Comparison of ENCODE assay signal across 8 cellular contexts in the genomic region with DNA sequence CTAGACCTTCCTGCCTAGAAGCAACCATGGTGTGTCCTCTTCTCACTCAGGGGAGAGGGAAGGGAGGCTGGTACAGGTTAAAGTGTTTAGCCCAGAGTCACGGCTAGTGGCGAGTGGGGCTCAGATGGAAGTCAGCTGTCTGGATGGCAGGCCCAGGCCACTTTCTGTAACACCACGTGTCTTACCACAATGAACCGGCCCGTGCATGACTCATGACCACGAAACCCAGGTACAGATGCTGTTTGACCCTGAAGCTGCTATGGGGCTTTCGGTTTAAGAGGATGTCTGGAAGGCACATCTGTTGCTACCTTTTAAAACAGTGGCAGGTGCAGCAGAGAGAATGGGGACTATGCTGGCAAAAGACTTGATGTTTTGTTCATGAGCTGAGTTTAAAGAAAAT. TPM values are rescaled to one million over a fixed set of nuclear protein-coding genes. Genes with fewer than 3 reads are reported as not detected.
DNase-seq lines count a peak whose midpoint lies in the region; ATAC-seq, FAIRE-seq and TF ChIP-seq lines count a peak whose summit lies in the region.
"Had no signal": no experiment of that assay in that cellular context is flagged by ENCODE, and none has a peak within 500 bp of the region (broad histone marks: within the 10 kb centered on the region; RNA-seq: fewer than 3 reads in every experiment).

No MANE protein-coding gene starts in this region.

- H2BK15ac ChIP-seq in mesenchymal stem cell (ENCODE audit: low read depth, poor library complexity, severe bottlenecking) = no peak overlapping the region

- no peak overlapping the region for H2AFZ ChIP-seq in mesenchymal stem cell (ENCODE audit: low read depth, low read length)

- H3K27ac Mint-ChIP-seq in activated CD8-positive, alpha-beta T cell treated with anti-CD3 and anti-CD28 coated beads for 36 hours = peak overlapping the region; percentile 75

- TF ChIP-seq CTCF in activated CD8-positive, alpha-beta T cell treated with anti-CD3 and anti-CD28 coated beads for 36 hours (IDR thresholded peaks at IDR 0.05) = no peak

- H3K9ac ChIP-seq in mesenchymal stem cell (ENCODE audit: low read length) = no peak overlapping the region

- no peaks in the 10 kb centered on the region for H3K27me3 ChIP-seq in mesenchymal stem cell (ENCODE audit: control insufficient read depth in 1 of 2, insufficient read depth in 1 of 2, low read length in 2 of 2)

- no peak overlapping the region for H3K14ac ChIP-seq in mesenchymal stem cell (ENCODE audit: low read length in 2 of 2)

- no peak for TF ChIP-seq POLR2A in H54 (IDR thresholded peaks at IDR 0.05; ENCODE audit: low read depth, low read length)

- H3K4me1 Mint-ChIP-seq in activated CD8-positive, alpha-beta T cell treated with anti-CD3 and anti-CD28 coated beads for 36 hours (ENCODE audit: low read depth) = peaks cover 70% of the 10 kb centered on the region

- CTCF ChIA-PET in activated CD8-positive, alpha-beta T cell treated with anti-CD3 and anti-CD28 coated beads for 36 hours (lab: Charles Lee) = interaction anchor here (1.0 to 1.5 kb wide), 2 partner anchors 16 to 19 kb away, joined by 3 to 4 read pairs; no protein-coding TSS in a partner anchor

- H3K36me3 ChIP-seq in mesenchymal stem cell (ENCODE audit: control insufficient read depth in 1 of 2, insufficient read depth in 2 of 2, low read depth in 1 of 2, low read length in 2 of 2) = peaks cover 4 to 32% of the 10 kb centered on the region in 2 experiments

- H3K27ac ChIP-seq in mesenchymal stem cell (ENCODE audit: low read length, poor library complexity, severe bottlenecking) = no peak overlapping the region

- peaks cover 11% of the 10 kb centered on the region for H3K9me3 Mint-ChIP-seq in activated CD8-positive, alpha-beta T cell treated with anti-CD3 and anti-CD28 coated beads for 36 hours

- no peak overlapping the region for H3K4me3 ChIP-seq in mesenchymal stem cell (ENCODE audit: insufficient read depth in 1 of 2, low read depth in 1 of 2, low read length in 2 of 2)

- H3K79me1 ChIP-seq in mesenchymal stem cell (replicated peaks; ENCODE audit: low read length, poor library complexity, severe bottlenecking) = no peaks in the 10 kb centered on the region

- H2BK5ac ChIP-seq in mesenchymal stem cell (ENCODE audit: low read depth, low read length, poor library complexity, severe bottlenecking) = no peak overlapping the region

- no peak overlapping the region for H3K23ac ChIP-seq in mesenchymal stem cell (ENCODE audit: low read length in 2 of 2)

- no peak overlapping the region for H3K4ac ChIP-seq in mesenchymal stem cell (ENCODE audit: low read depth in 1 of 2, low read length in 2 of 2)

- WGBS in mesenchymal stem cell = 78% methylated on average over 7 of the region's 7 CpGs

- no peak overlapping the region for H2BK120ac ChIP-seq in mesenchymal stem cell (ENCODE audit: low read depth, low read length)

- no peak overlapping the region for H4K8ac ChIP-seq in mesenchymal stem cell (ENCODE audit: low read length)

- no peak overlapping the region for H2AK5ac ChIP-seq in mesenchymal stem cell (ENCODE audit: low read length, severe bottlenecking)

- ATAC-seq in GM19468 (IDR thresholded peaks at IDR 0.05; ENCODE audit: extremely low read depth, unreplicated experiment) (peak; percentile 95), HG03378 (IDR thresholded peaks at IDR 0.05; ENCODE audit: unreplicated experiment) (peak; percentile 93)
- ATAC-seq in activated CD8-positive, alpha-beta T cell treated with anti-CD3 and anti-CD28 coated beads for 36 hours = peak; percentile 59

- POLR2A ChIA-PET in activated CD8-positive, alpha-beta T cell treated with anti-CD3 and anti-CD28 coated beads for 36 hours (lab: Charles Lee) = no interaction called here

- H4K91ac ChIP-seq in mesenchymal stem cell (ENCODE audit: low read length) = no peak overlapping the region

- no peak for FAIRE-seq in H54 (lab: Jason Lieb, UNC)
- FAIRE-seq: TTC549 had no signal

- H3K36me3 Mint-ChIP-seq in activated CD8-positive, alpha-beta T cell treated with anti-CD3 and anti-CD28 coated beads for 36 hours (ENCODE audit: low read depth) = peaks cover 15% of the 10 kb centered on the region

- peak overlapping the region; percentile 20 for H3K4me3 Mint-ChIP-seq in activated CD8-positive, alpha-beta T cell treated with anti-CD3 and anti-CD28 coated beads for 36 hours

- peak; percentile 88 for DNase-seq in activated CD8-positive, alpha-beta T cell treated with anti-CD3 and anti-CD28 coated beads for 36 hours
- DNase-seq in mesenchymal stem cell (peak; percentile 61), superior temporal gyrus (ENCODE audit: extremely low spot score) (no peak), H54 (ENCODE audit: insufficient read length, low spot score) (no peak), NCI-H1694 treated with DMSO at 0.1 percent for 48 hours (lab: John Stamatoyannopoulos, UW) (no peak)

- no peaks in the 10 kb centered on the region for H3K9me3 ChIP-seq in mesenchymal stem cell (ENCODE audit: control insufficient read depth, low read length)

- intact Hi-C loops in activated CD8-positive, alpha-beta T cell treated with anti-CD3 and anti-CD28 coated beads for 36 hours (cut with micrococcal nuclease) = no loop called here

- peaks cover 12% of the 10 kb centered on the region for H3K4me1 ChIP-seq in mesenchymal stem cell (ENCODE audit: control insufficient read depth, insufficient read depth, low read depth, low read length)

- H3K18ac ChIP-seq in mesenchymal stem cell (ENCODE audit: low read depth in 1 of 2, low read length in 2 of 2) = no peak overlapping the region

- H2BK12ac ChIP-seq in mesenchymal stem cell (ENCODE audit: low read length in 2 of 2) = no peak overlapping the region

- no peaks in the 10 kb centered on the region for H3K27me3 Mint-ChIP-seq in activated CD8-positive, alpha-beta T cell treated with anti-CD3 and anti-CD28 coated beads for 36 hours

- H3K4me2 ChIP-seq in mesenchymal stem cell (ENCODE audit: low read length, poor library complexity, severe bottlenecking) = no peak overlapping the region

RNA-seq across cellular contexts. Expression of a gene that starts 36.5 kb away (rescaled TPM):
- 10 to 100 TPM; 17.4 to 20.3 TPM for total RNA-seq in activated CD8-positive, alpha-beta T cell treated with anti-CD3 and anti-CD28 coated beads for 36 hours
- polyA plus RNA-seq in mesenchymal stem cell (2013, experiment 1 of 2) = 37.8 TPM
- polyA plus RNA-seq in mesenchymal stem cell (2013, experiment 2 of 2) = 40.1 TPM

Comparison
In these comparisons a context has a peak if more than half of its experiments do, and no peak if none do; other contexts are left out.
1. DNase-seq: peak in activated CD8-positive, alpha-beta T cell treated with anti-CD3 and anti-CD28 coated beads for 36 hours (single experiment) and mesenchymal stem cell (single experiment); none in superior temporal gyrus (single experiment), H54 (single experiment) and NCI-H1694 treated with DMSO at 0.1 percent for 48 hours (single experiment).
2. Peak in every context shown above with its lines, with median percentiles within 50 percentile points of each other: ATAC-seq.